ENCODE assay signal across 9 cellular contexts in genomic region chr15:33292718-33293307, GRCh38. TPM values are rescaled to one million over a fixed set of nuclear protein-coding genes. Genes with fewer than 3 reads are reported as not detected.
DNase-seq lines count a peak whose midpoint lies in the region; ATAC-seq, FAIRE-seq and TF ChIP-seq lines count a peak whose summit lies in the region.
"Had no signal": no experiment of that assay in that cellular context is flagged by ENCODE, and none has a peak within 500 bp of the region (broad histone marks: within the 10 kb centered on the region; RNA-seq: fewer than 3 reads in every experiment).

No MANE protein-coding gene starts in this region.

- H2AFZ ChIP-seq in OCI-LY7 (ENCODE audit: low read length): no peak overlapping the region

- H3K27ac ChIP-seq in DOHH2 (ENCODE audit: low read depth, low read length): no peak overlapping the region
- H3K27ac ChIP-seq in OCI-LY7 (ENCODE audit: low read depth, low read length, poor library complexity, severe bottlenecking): no peak overlapping the region
- no peak overlapping the region for H3K27ac ChIP-seq in ascending aorta

- H3K9me2 ChIP-seq in DOHH2 (replicated peaks; ENCODE audit: control insufficient read depth, low read length) (no peaks in the 10 kb centered on the region), OCI-LY7 (ENCODE audit: insufficient read depth, low read length) (no peaks in the 10 kb centered on the region)

- no peak overlapping the region for H3K4me3 ChIP-seq in DOHH2 (ENCODE audit: low read length)
- no peak overlapping the region for H3K4me3 ChIP-seq in OCI-LY7 (ENCODE audit: low read depth, low read length, poor library complexity, severe bottlenecking)
- peak overlapping the region in 1 of 2 donors; percentile 56 for H3K4me3 ChIP-seq in ascending aorta

- CTCF ChIA-PET in OCI-LY7 (lab: Charles Lee; ENCODE audit: unreplicated experiment): interaction anchor here (1.0 to 1.6 kb wide), 6 partner anchors 11 to 443 kb away, joined by 3 to 12 read pairs (median 4); no protein-coding TSS in a partner anchor

- no peaks in the 10 kb centered on the region for H3K4me1 ChIP-seq in DOHH2 (ENCODE audit: control insufficient read depth, low read length)
- no peaks in the 10 kb centered on the region for H3K4me1 ChIP-seq in OCI-LY7 (ENCODE audit: insufficient read depth, low read length, poor library complexity, severe bottlenecking)
- peaks cover 0 to 5% of the 10 kb centered on the region in 2 donors for H3K4me1 ChIP-seq in ascending aorta

- FAIRE-seq in HTR-8/SVneo (lab: Jason Lieb, UNC): no peak

- H4K20me1 ChIP-seq in DOHH2 (ENCODE audit: control insufficient read depth, insufficient read depth, low read depth, low read length) (no peaks in the 10 kb centered on the region), OCI-LY7 (ENCODE audit: insufficient read depth, low read length) (no peaks in the 10 kb centered on the region)

- TF ChIP-seq CTCF in DOHH2 (IDR thresholded peaks at IDR 0.05; ENCODE audit: low read depth, low read length, poor library complexity, severe bottlenecking): peak; percentile 82
- TF ChIP-seq CTCF in OCI-LY7 (conservative IDR thresholded peaks at IDR 0.05; ENCODE audit: low read length): peak; percentile 96
- peak; percentile 46 to 71 (median 57) for TF ChIP-seq CTCF in ascending aorta (IDR thresholded peaks at IDR 0.05)

- no peak overlapping the region for H3K4me2 ChIP-seq in DOHH2 (ENCODE audit: low read length)
- no peak overlapping the region for H3K4me2 ChIP-seq in OCI-LY7 (ENCODE audit: low read length)

- BruUV-seq in OCI-LY7 (replicated peaks; lab: Mats Ljungman, UMichigan): no TSS peak

- H3K27me3 ChIP-seq in DOHH2 (ENCODE audit: control insufficient read depth, low read length) (no peaks in the 10 kb centered on the region), ascending aorta (no peaks in the 10 kb centered on the region)

- no peak for ATAC-seq in GM21360 (IDR thresholded peaks at IDR 0.05; ENCODE audit: unreplicated experiment)
- ATAC-seq in GM18858 (IDR thresholded peaks at IDR 0.05; ENCODE audit: unreplicated experiment): no peak

- POLR2A ChIA-PET in OCI-LY7 (lab: Charles Lee): interaction anchor here (0.5 to 1.7 kb wide), 6 partner anchors 13 to 388 kb away, joined by 3 to 4 read pairs (median 3); no protein-coding TSS in a partner anchor

- intact Hi-C loops in OCI-LY7 (cut with micrococcal nuclease; ENCODE audit: unreplicated experiment): loop anchor here (1.0 to 10.0 kb wide), 6 partner anchors 51 to 407 kb away; no protein-coding TSS in a partner anchor
- intact Hi-C loops in ascending aorta (cut with DNase I): loop anchor here (2.0 to 5.0 kb wide), 2 partner anchors 314 to 408 kb away; no protein-coding TSS in a partner anchor

- H3K9me3 ChIP-seq in DOHH2 (ENCODE audit: control insufficient read depth, insufficient read depth, low read length): no peaks in the 10 kb centered on the region
- no peaks in the 10 kb centered on the region for H3K9me3 ChIP-seq in OCI-LY7 (ENCODE audit: low read length)
- H3K9me3 ChIP-seq in ascending aorta: no peaks in the 10 kb centered on the region

- H3F3A ChIP-seq in DOHH2 (ENCODE audit: control insufficient read depth, insufficient read depth): no peaks in the 10 kb centered on the region

- DNase-seq in HTR-8/SVneo (ENCODE audit: insufficient read length, low spot score) (peak; percentile 25), OCI-LY7 (ENCODE audit: low spot score) (peak; percentile 78), ascending aorta (ENCODE audit: low spot score in 2 of 2) (peak in 1 of 2 donors; percentile 74), iPS-NIHi7 (ENCODE audit: extremely low spot score) (peak; percentile 58)
- DNase-seq in stimulated activated CD4-positive, alpha-beta T cell treated with anti-CD3 and anti-CD28 coated beads, Interleukin-4, amount 100 ng/mL, for 24 hours: peak; percentile 58
- DNase-seq: activated B cell treated with CpG ODN at 0.5 μM for 24 hours had no signal

- H3K79me2 ChIP-seq in DOHH2 (ENCODE audit: control insufficient read depth, low read length) (no peaks in the 10 kb centered on the region), OCI-LY7 (ENCODE audit: insufficient read depth, low read depth, low read length) (no peaks in the 10 kb centered on the region)

- H3K36me3 ChIP-seq in DOHH2 (ENCODE audit: control insufficient read depth, low read length) (no peaks in the 10 kb centered on the region), OCI-LY7 (ENCODE audit: insufficient read depth, low read length) (no peaks in the 10 kb centered on the region), ascending aorta (no peaks in the 10 kb centered on the region)

RNA-seq across cellular contexts. Expression of gene RYR3, which starts 18.0 kb away (rescaled TPM):
- 0.06 TPM in 1 of 2 replicates, not detected in the other for total RNA-seq in OCI-LY7 (2014; rRNA removed; shearing (Covaris generic))
- total RNA-seq in OCI-LY7 (2022): 0.32 and 0.33 TPM in 2 replicates
- 3.1 TPM for total RNA-seq in ascending aorta
- total RNA-seq: activated B cell treated with CpG ODN at 0.5 μM for 24 hours had no signal
